Comparison of ENCODE assay signal across 8 cellular contexts in the genomic region with DNA sequence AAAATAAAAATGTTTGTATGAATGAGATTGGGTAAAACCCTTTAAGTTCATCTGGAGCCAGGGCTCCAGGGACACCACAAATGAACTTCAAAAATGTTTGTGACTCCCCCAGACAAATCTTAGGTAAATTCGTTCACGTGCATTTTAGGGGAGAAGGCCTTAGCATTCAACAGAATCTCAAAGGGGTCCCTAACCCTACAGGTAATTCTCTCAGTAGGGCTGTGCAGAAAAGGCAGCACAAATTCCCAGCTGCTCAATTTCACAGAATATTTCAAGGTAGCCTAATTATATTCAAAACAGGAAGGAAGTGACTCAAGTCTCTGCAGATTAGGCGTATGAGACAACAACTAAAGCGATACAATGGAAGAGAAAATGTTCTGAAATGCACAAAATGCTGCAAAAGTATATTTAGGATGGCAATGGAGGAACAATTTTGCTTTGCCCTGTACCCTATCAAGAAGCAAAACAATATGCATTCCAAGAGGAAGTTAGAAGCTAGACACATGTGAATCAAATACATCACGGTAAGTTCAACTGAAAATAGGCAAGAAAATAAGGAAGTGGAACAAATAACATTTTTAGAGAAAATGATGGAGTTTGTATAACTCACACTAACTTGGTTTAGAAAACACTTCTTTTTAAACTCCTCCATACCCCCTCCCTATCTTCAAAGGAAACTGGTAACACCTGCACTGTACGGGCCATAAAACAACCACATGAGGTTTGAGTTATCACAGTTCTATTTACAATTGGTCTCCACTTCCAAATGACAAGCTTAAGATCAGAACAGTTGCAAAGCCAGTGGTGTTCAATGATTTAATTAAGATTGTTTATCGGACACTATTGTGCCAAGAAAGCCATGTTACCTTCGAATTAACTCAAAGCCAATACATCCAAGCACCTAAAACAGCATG. TPM values are rescaled to one million over a fixed set of nuclear protein-coding genes. Genes with fewer than 3 reads are reported as not detected.
DNase-seq lines count a peak whose midpoint lies in the region; ATAC-seq, FAIRE-seq and TF ChIP-seq lines count a peak whose summit lies in the region.

No MANE protein-coding gene starts in this region.

- TF ChIP-seq POLR2A in H54 (IDR thresholded peaks at IDR 0.05; ENCODE audit: low read depth, low read length): no peak

- H3K4me3 ChIP-seq in AG10803 (ENCODE audit: low read length): peak overlapping the region; percentile 89
- H3K4me3 ChIP-seq in Karpas-422 (ENCODE audit: low read length): peak overlapping the region; percentile 82
- peak overlapping the region; percentile 75 to 98 for H3K4me3 ChIP-seq in ascending aorta
- H3K4me3 ChIP-seq in mesodermal cell (ENCODE audit: extremely low read depth, insufficient read depth, low read length, poor library complexity, severe bottlenecking): peak overlapping the region; percentile 91

- DNase-seq in AG10803 (ENCODE audit: low read depth): no peak
- peak; percentile 66 for DNase-seq in Karpas-422
- no peak for DNase-seq in ascending aorta (ENCODE audit: low spot score in 2 of 2)
- no peak for DNase-seq in H54 (ENCODE audit: insufficient read length, low spot score)

- intact Hi-C loops in ascending aorta (cut with DNase I): loop anchor here (5.0 to 10.0 kb wide), 4 partner anchors 92 to 1432 kb away; a partner anchor contains a TSS

- H3K4me1 ChIP-seq in Karpas-422 (ENCODE audit: low read length) (peaks cover 39% of the 10 kb centered on the region), ascending aorta (peaks cover 3 to 10% of the 10 kb centered on the region in 2 donors), mesodermal cell (ENCODE audit: control insufficient read depth, insufficient read depth, low read length, poor library complexity, severe bottlenecking) (peaks cover 12% of the 10 kb centered on the region)

- H2AFZ ChIP-seq in Karpas-422 (ENCODE audit: low read length): no peak overlapping the region

- no peaks in the 10 kb centered on the region for H4K20me1 ChIP-seq in Karpas-422 (ENCODE audit: insufficient read depth, low read depth, low read length)

- peak overlapping the region; percentile 88 for H3K4me2 ChIP-seq in Karpas-422 (ENCODE audit: low read depth, low read length, poor library complexity, severe bottlenecking)

- H3K79me2 ChIP-seq in Karpas-422 (ENCODE audit: low read length): peaks cover 75% of the 10 kb centered on the region

- WGBS in mesodermal cell (ENCODE audit: insufficient coverage in 2 of 2), 2 experiments: 95 to 96% methylated on average over 4 to 5 of the region's 8 CpGs

- FAIRE-seq in H54 (lab: Jason Lieb, UNC): no peak

- H3K27me3 ChIP-seq in Karpas-422 (ENCODE audit: low read length) (no peaks in the 10 kb centered on the region), ascending aorta (no peaks in the 10 kb centered on the region)

- H3K36me3 ChIP-seq in Karpas-422 (ENCODE audit: insufficient read depth, low read length): peaks cover 24% of the 10 kb centered on the region; the same call in 1 of the 2 replicates
- H3K36me3 ChIP-seq in ascending aorta: peaks cover 3 to 9% of the 10 kb centered on the region in 2 donors
- H3K36me3 ChIP-seq in mesodermal cell (ENCODE audit: control insufficient read depth, insufficient read depth, low read length): peaks cover 19% of the 10 kb centered on the region

- H3K27ac ChIP-seq in Karpas-422 (ENCODE audit: low read length) (peak overlapping the region; percentile 84), ascending aorta (peak overlapping the region in 1 of 2 donors; percentile 78), mesodermal cell (ENCODE audit: low read depth, low read length, severe bottlenecking) (no peak overlapping the region)

- no peaks in the 10 kb centered on the region for H3K9me2 ChIP-seq in Karpas-422 (replicated peaks; ENCODE audit: insufficient read depth, low read length)

- no peaks in the 10 kb centered on the region for H3K9me3 ChIP-seq in Karpas-422 (ENCODE audit: low read length)
- no peaks in the 10 kb centered on the region for H3K9me3 ChIP-seq in ascending aorta
- H3K9me3 ChIP-seq in mesodermal cell (ENCODE audit: control insufficient read depth, low read length): no peaks in the 10 kb centered on the region

- ATAC-seq in HG03342 (IDR thresholded peaks at IDR 0.05; ENCODE audit: unreplicated experiment) (no peak), GM18909 (IDR thresholded peaks at IDR 0.05; ENCODE audit: poor library complexity, unreplicated experiment) (no peak), HG03175 (IDR thresholded peaks at IDR 0.05; ENCODE audit: unreplicated experiment) (no peak)

- peak overlapping the region; percentile 96 for H3K9ac ChIP-seq in Karpas-422 (ENCODE audit: low read length)

- TF ChIP-seq CTCF in AG10803 (conservative IDR thresholded peaks at IDR 0.05; ENCODE audit: low read length) (no peak), ascending aorta (IDR thresholded peaks at IDR 0.05) (no peak)

RNA-seq across cellular contexts. Expression of a gene that starts 1.6 kb away (rescaled TPM):
- 76.3 and 81.9 TPM in 2 replicates for total RNA-seq in Karpas-422 (2014; rRNA removed; shearing (Covaris generic); ENCODE audit: low replicate concordance)
- 44.9 TPM for total RNA-seq in ascending aorta
- polyA plus RNA-seq in mesodermal cell (2013, experiment 1 of 2): 25.5 TPM
- 24.7 TPM for polyA plus RNA-seq in mesodermal cell (2013, experiment 2 of 2)

RNA-seq across cellular contexts. Expression of a gene that starts 4.7 kb away (rescaled TPM):
- total RNA-seq in Karpas-422 (2014; rRNA removed; shearing (Covaris generic); ENCODE audit: low replicate concordance): 277 and 337 TPM in 2 replicates
- total RNA-seq in ascending aorta: 199 TPM
- polyA plus RNA-seq in mesodermal cell (2013, experiment 1 of 2): 20.2 TPM
- 19.2 TPM for polyA plus RNA-seq in mesodermal cell (2013, experiment 2 of 2)

RNA-seq across cellular contexts. Expression of a gene that starts 53.8 kb away (rescaled TPM):
- total RNA-seq in Karpas-422 (2014; rRNA removed; shearing (Covaris generic); ENCODE audit: low replicate concordance): 12.8 and 24.6 TPM in 2 replicates
- total RNA-seq in ascending aorta: 0.96 TPM
- polyA plus RNA-seq in mesodermal cell (2013, experiment 1 of 2): 19.7 TPM
- 18.1 TPM for polyA plus RNA-seq in mesodermal cell (2013, experiment 2 of 2)
